ENCODE assay signal across 14 cellular contexts in the genomic region with DNA sequence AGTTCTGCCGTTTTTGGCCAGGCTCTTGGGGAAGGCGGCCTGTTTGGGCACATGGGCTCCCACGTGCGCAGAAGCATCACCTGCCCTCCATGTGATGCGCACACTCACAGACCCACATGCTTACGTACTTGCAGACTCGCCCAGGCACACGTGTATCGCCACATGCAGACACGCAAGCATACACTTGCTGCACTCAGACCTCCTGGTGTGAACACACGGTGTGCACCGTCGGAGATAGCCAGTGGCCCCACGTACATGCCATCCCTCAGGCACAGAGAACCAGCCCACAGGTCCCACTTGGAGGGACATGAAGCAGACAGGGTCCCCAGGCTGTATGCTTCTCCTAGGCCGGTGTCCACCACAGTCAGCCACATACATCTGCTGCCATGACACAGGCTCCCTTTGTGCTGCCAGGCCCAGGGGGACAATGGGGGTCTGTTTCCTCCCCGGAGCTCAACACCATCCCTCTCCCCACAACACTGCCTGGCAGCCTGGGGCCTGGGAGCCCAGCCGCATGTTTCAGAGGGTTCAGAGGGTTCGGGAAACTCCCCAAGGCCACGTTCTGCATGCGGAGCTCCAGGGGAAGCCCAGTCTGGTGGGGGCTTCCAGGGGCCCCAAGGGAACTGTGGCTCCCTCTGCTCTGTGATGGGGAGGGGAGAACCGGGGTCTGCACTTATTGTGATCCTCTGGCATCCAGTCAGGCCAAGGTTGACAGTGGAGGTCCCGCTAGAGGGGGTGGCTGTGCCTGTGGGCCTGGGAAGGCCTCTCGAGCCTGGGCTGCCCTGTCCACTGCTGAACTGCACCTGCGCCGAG.
A peak's percentile ranks its signal among the peaks of the same experiment; 100 is the strongest.
DNase-seq lines count a peak whose midpoint lies in the region; ATAC-seq, FAIRE-seq and TF ChIP-seq lines count a peak whose summit lies in the region.
"Had no signal": no experiment of that assay in that cellular context is flagged by ENCODE, and none has a peak within 500 bp of the region (broad histone marks: within the 10 kb centered on the region; RNA-seq: fewer than 3 reads in every experiment).

No MANE protein-coding gene starts in this region.

- no peak for TF ChIP-seq POLR2A in GM18505 (IDR thresholded peaks at IDR 0.05; ENCODE audit: borderline replicate concordance, extremely low read depth, insufficient read depth, insufficient read length)

- intact Hi-C loops in upper lobe of right lung (cut with DNase I), result no loop called here

- no peak overlapping the region for H3K4me3 ChIP-seq in keratinocyte (ENCODE audit: control insufficient read depth in 2 of 3, extremely low read depth in 1 of 3, insufficient read depth in 2 of 3, low read depth in 1 of 3, low read length in 3 of 3)
- no peak overlapping the region for H3K4me3 ChIP-seq in upper lobe of right lung
- H3K4me3 ChIP-seq: body of pancreas had no signal

- H3K27me3 ChIP-seq in keratinocyte (ENCODE audit: control insufficient read depth, extremely low read depth, insufficient read depth, low read length) (no peaks in the 10 kb centered on the region), upper lobe of right lung (no peaks in the 10 kb centered on the region)
- H3K27me3 ChIP-seq: body of pancreas had no signal

- H3K4me1 ChIP-seq in keratinocyte (ENCODE audit: control insufficient read depth, extremely low read depth, insufficient read depth, low read length) (peaks cover 14% of the 10 kb centered on the region), upper lobe of right lung (no peaks in the 10 kb centered on the region)

- peak; percentile 53 for ATAC-seq in GM18907 (IDR thresholded peaks at IDR 0.05; ENCODE audit: unreplicated experiment)
- peak; percentile 75 to 91 for ATAC-seq in stimulated activated naive B cell treated with anti-CD40 and anti-IgM and Interleukin-4, amounts not matched to agents 10 μg/mL and 1 μg/mL and 100 μg/mL, for 72 hours (replicated peaks)
- ATAC-seq in GM18505 (IDR thresholded peaks at IDR 0.05; ENCODE audit: unreplicated experiment), result no peak
- ATAC-seq in upper lobe of right lung, result no peak
- ATAC-seq: body of pancreas had no signal

- no peaks in the 10 kb centered on the region for H3K9me3 ChIP-seq in keratinocyte (ENCODE audit: control insufficient read depth, low read depth, low read length)
- no peaks in the 10 kb centered on the region for H3K9me3 ChIP-seq in upper lobe of right lung
- H3K9me3 ChIP-seq: body of pancreas had no signal

- no peak overlapping the region for H3K4me3 Mint-ChIP-seq in stimulated activated naive B cell treated with anti-CD40 and anti-IgM and Interleukin-4, amounts not matched to agents 10 μg/mL and 1 μg/mL and 100 μg/mL, for 72 hours

- DNase-seq in SK-MEL-5 (ENCODE audit: low read depth, low spot score) (peak; percentile 76), keratinocyte (ENCODE audit: low read depth, low spot score) (peak; percentile 81), RPMI8226 (no peak), upper lobe of right lung (no peak), NCI-H2081 treated with DMSO at 0.1 percent for 48 hours (lab: John Stamatoyannopoulos, UW) (no peak)
- peak; percentile 24 for DNase-seq in stimulated activated naive B cell treated with anti-CD40 and anti-IgM and Interleukin-4, amounts not matched to agents 10 μg/mL and 1 μg/mL and 100 μg/mL, for 72 hours
- DNase-seq: MM.1S, right cardiac atrium, T-helper 1 cell had no signal

- no peak overlapping the region for H3K4me2 ChIP-seq in keratinocyte (ENCODE audit: control insufficient read depth, extremely low read depth, insufficient read depth, low read depth, low read length)

- H3K9me3 Mint-ChIP-seq in stimulated activated naive B cell treated with anti-CD40 and anti-IgM and Interleukin-4, amounts not matched to agents 10 μg/mL and 1 μg/mL and 100 μg/mL, for 72 hours, result peaks cover 4% of the 10 kb centered on the region in 2 donors

- FAIRE-seq in keratinocyte (lab: Jason Lieb, UNC), result no peak
- FAIRE-seq: D721Med, H54 had no signal

- H3K27me3 Mint-ChIP-seq in stimulated activated naive B cell treated with anti-CD40 and anti-IgM and Interleukin-4, amounts not matched to agents 10 μg/mL and 1 μg/mL and 100 μg/mL, for 72 hours, result no peaks in the 10 kb centered on the region

- H3K36me3 ChIP-seq in keratinocyte (ENCODE audit: control insufficient read depth in 2 of 2, extremely low read depth in 1 of 2, insufficient read depth in 2 of 2, low read length in 2 of 2) (no peaks in the 10 kb centered on the region), upper lobe of right lung (no peaks in the 10 kb centered on the region)

- peak overlapping the region; percentile 80 for H3K27ac Mint-ChIP-seq in stimulated activated naive B cell treated with anti-CD40 and anti-IgM and Interleukin-4, amounts not matched to agents 10 μg/mL and 1 μg/mL and 100 μg/mL, for 72 hours

- peaks cover 0 to 2% of the 10 kb centered on the region in 2 donors for H3K36me3 Mint-ChIP-seq in stimulated activated naive B cell treated with anti-CD40 and anti-IgM and Interleukin-4, amounts not matched to agents 10 μg/mL and 1 μg/mL and 100 μg/mL, for 72 hours

- in situ Hi-C loops in SK-MEL-5 (cut with HindIII; ENCODE audit: low pct_unique_long_range_greater_than_20kb, low sequenced_read_pairs), result no loop called here

- H3K9me1 ChIP-seq in keratinocyte (ENCODE audit: control insufficient read depth, extremely low read depth, insufficient read depth, low read length), result no peaks in the 10 kb centered on the region

- no peaks in the 10 kb centered on the region for H3K79me2 ChIP-seq in keratinocyte (ENCODE audit: control insufficient read depth, insufficient read depth, low read length)

- TF ChIP-seq CTCF in keratinocyte (optimal IDR thresholded peaks at IDR 0.05 in 1 of 3, IDR thresholded peaks at IDR 0.05 in 1 of 3, conservative IDR thresholded peaks at IDR 0.05 in 1 of 3; ENCODE audit: extremely low read depth in 1 of 3, insufficient read depth in 2 of 3, low read length in 3 of 3), result no peak
- no peak for TF ChIP-seq CTCF in upper lobe of right lung (IDR thresholded peaks at IDR 0.05)

- H4K20me1 ChIP-seq in keratinocyte (ENCODE audit: control insufficient read depth, extremely low read depth, insufficient read depth, low read length), result no peaks in the 10 kb centered on the region

- H3K9ac ChIP-seq in keratinocyte (ENCODE audit: control insufficient read depth, extremely low read depth, insufficient read depth, low read length), result peak overlapping the region; percentile 50

- H3K27ac ChIP-seq in keratinocyte (ENCODE audit: control insufficient read depth, insufficient read depth, low read length) (no peak overlapping the region), upper lobe of right lung (no peak overlapping the region)

- peaks cover 11 to 16% of the 10 kb centered on the region in 2 donors for H3K4me1 Mint-ChIP-seq in stimulated activated naive B cell treated with anti-CD40 and anti-IgM and Interleukin-4, amounts not matched to agents 10 μg/mL and 1 μg/mL and 100 μg/mL, for 72 hours

- peak overlapping the region; percentile 19 for H2AFZ ChIP-seq in keratinocyte (ENCODE audit: control insufficient read depth, low read length)

- dilution Hi-C loops in keratinocyte (cut with MboI; ENCODE audit: extremely low pct_ligation_motif_present, low sequenced_read_pairs), result no loop called here

Comparison
In these comparisons a context has a peak if more than half of its experiments do, and no peak if none do; other contexts are left out.
1. ATAC-seq: peak in GM18907 (single experiment) and stimulated activated naive B cell treated with anti-CD40 and anti-IgM and Interleukin-4, amounts not matched to agents 10 μg/mL and 1 μg/mL and 100 μg/mL, for 72 hours (2 of 2); none in GM18505 (single experiment) and upper lobe of right lung (single experiment).
2. DNase-seq: peak in SK-MEL-5 (single experiment), keratinocyte (single experiment) and stimulated activated naive B cell treated with anti-CD40 and anti-IgM and Interleukin-4, amounts not matched to agents 10 μg/mL and 1 μg/mL and 100 μg/mL, for 72 hours (single experiment); none in RPMI8226 (single experiment), upper lobe of right lung (single experiment) and NCI-H2081 treated with DMSO at 0.1 percent for 48 hours (single experiment).